8 cellular contexts compared by ENCODE assay signal in the genomic region with DNA sequence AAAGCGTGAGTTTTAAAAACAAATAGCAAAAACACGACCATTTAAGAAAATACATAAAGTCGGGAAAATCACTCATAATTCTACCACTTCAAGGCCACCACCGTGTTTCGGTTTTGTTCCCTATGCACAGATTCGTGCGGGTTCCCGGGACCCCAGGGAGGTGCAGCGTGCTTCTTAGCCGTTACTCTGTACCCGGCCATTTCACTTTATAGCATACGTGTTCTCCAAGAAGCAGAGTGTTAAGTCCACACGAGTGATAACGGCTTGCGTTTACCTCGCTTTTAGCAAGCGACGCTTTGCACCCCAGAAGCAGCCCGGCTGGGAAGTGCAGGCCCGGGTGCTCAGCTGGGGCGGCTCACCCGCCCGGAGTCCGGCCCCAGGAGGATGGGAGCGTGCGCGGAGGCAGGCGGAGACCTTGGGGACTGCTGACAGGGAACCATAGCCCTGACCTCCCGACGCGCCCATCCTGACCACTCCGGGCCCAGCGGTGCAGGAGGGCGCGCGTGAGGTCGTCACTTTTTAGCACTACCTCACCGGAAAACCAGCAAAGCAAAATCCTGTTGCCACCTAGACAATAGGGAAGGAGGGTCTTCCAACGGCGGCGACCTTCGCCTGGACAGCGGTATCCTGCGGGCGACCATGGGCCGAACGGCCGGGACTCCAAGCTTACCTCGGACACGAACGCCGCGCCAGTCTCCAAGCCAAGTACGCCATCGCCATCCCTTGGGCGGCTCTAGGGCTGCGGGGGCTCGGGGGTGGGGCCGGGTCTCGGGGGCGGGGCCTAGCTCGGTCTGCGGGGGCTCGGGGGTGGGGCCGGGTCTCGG. TPM values are rescaled to one million over a fixed set of nuclear protein-coding genes. Genes with fewer than 3 reads are reported as not detected.
DNase-seq lines count a peak whose midpoint lies in the region; ATAC-seq and TF ChIP-seq lines count a peak whose summit lies in the region.

A gene with protein sequence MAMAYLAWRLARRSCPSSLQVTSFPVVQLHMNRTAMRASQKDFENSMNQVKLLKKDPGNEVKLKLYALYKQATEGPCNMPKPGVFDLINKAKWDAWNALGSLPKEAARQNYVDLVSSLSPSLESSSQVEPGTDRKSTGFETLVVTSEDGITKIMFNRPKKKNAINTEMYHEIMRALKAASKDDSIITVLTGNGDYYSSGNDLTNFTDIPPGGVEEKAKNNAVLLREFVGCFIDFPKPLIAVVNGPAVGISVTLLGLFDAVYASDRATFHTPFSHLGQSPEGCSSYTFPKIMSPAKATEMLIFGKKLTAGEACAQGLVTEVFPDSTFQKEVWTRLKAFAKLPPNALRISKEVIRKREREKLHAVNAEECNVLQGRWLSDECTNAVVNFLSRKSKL (minus strand): TSS at position 735 of the 824 bp plus-strand sequence. CDS start 15 bp downstream, at position 720.

- H3K27me3 Mint-ChIP-seq in endodermal cell (ENCODE audit: insufficient read depth): peaks cover 5% of the 10 kb centered on the region

- peaks cover 33% of the 10 kb centered on the region for H3K9me3 ChIP-seq in endodermal cell (ENCODE audit: control insufficient read depth, low read length)
- no peaks in the 10 kb centered on the region for H3K9me3 ChIP-seq in mesenchymal stem cell (ENCODE audit: control insufficient read depth, low read length)

- H3K27ac Mint-ChIP-seq in endodermal cell: peak within 1 kb of the TSS; percentile 95

- H2BK15ac ChIP-seq in mesenchymal stem cell (ENCODE audit: low read depth, poor library complexity, severe bottlenecking): peak within 1 kb of the TSS; percentile 75

- 0% methylated on average over 25 to 66 of the region's 66 CpGs for WGBS in endodermal cell (ENCODE audit: insufficient coverage in 1 of 2, insufficient read length in 1 of 2), 2 experiments
- WGBS in mesenchymal stem cell: 1% methylated on average over 62 of the region's 66 CpGs

- peak within 1 kb of the TSS; percentile 68 to 94 for H3K18ac ChIP-seq in mesenchymal stem cell (ENCODE audit: low read depth in 1 of 2, low read length in 2 of 2)

- H3K4me3 Mint-ChIP-seq in endodermal cell: peak within 1 kb of the TSS; percentile 84

- no peak for TF ChIP-seq CTCF in 22Rv1 (IDR thresholded peaks at IDR 0.05)
- TF ChIP-seq CTCF in endodermal cell (conservative IDR thresholded peaks at IDR 0.05): no peak

- no peak within 1 kb of the TSS for H2AK5ac ChIP-seq in mesenchymal stem cell (ENCODE audit: low read length, severe bottlenecking)

- no peaks in the 10 kb centered on the region for H3K27me3 ChIP-seq in endodermal cell (ENCODE audit: control insufficient read depth, insufficient read depth, low read length, poor library complexity, severe bottlenecking)
- H3K27me3 ChIP-seq in mesenchymal stem cell (ENCODE audit: control insufficient read depth in 1 of 2, insufficient read depth in 1 of 2, low read length in 2 of 2): no peaks in the 10 kb centered on the region

- H3K4me1 ChIP-seq in endodermal cell (ENCODE audit: control insufficient read depth, insufficient read depth, low read length) (no peaks in the 10 kb centered on the region), mesenchymal stem cell (ENCODE audit: control insufficient read depth, insufficient read depth, low read depth, low read length) (peaks cover 5% of the 10 kb centered on the region)

- peaks cover 29% of the 10 kb centered on the region for H3K36me3 Mint-ChIP-seq in endodermal cell (ENCODE audit: low read depth)

- peaks cover 16% of the 10 kb centered on the region for H3K79me1 ChIP-seq in mesenchymal stem cell (replicated peaks; ENCODE audit: low read length, poor library complexity, severe bottlenecking)

- H3K4me3 ChIP-seq in endodermal cell (ENCODE audit: low read length) (peak within 1 kb of the TSS; percentile 92), mesenchymal stem cell (ENCODE audit: insufficient read depth in 1 of 2, low read depth in 1 of 2, low read length in 2 of 2) (peak within 1 kb of the TSS; percentile 70 to 99)

- peak within 1 kb of the TSS in 1 of 2 experiments; percentile 29 for H2BK12ac ChIP-seq in mesenchymal stem cell (ENCODE audit: low read length in 2 of 2)

- no peak within 1 kb of the TSS for H2BK120ac ChIP-seq in mesenchymal stem cell (ENCODE audit: low read depth, low read length)

- H3K27ac ChIP-seq in 22Rv1: peak within 1 kb of the TSS; percentile 83
- H3K27ac ChIP-seq in endodermal cell (ENCODE audit: low read depth, low read length): peak within 1 kb of the TSS; percentile 27
- peak within 1 kb of the TSS; percentile 65 for H3K27ac ChIP-seq in mesenchymal stem cell (ENCODE audit: low read length, poor library complexity, severe bottlenecking)

- H3K9ac ChIP-seq in endodermal cell (ENCODE audit: extremely low read depth, low read length, poor library complexity, severe bottlenecking) (peak within 1 kb of the TSS; percentile 62), mesenchymal stem cell (ENCODE audit: low read length) (peak within 1 kb of the TSS; percentile 99)

- H2AFZ ChIP-seq in mesenchymal stem cell (ENCODE audit: low read depth, low read length): peak within 1 kb of the TSS; percentile 33

- H3K9me3 Mint-ChIP-seq in endodermal cell: peaks cover 20% of the 10 kb centered on the region

- H4K8ac ChIP-seq in mesenchymal stem cell (ENCODE audit: low read length): peak within 1 kb of the TSS; percentile 66

- peak within 1 kb of the TSS; percentile 83 for H2BK5ac ChIP-seq in mesenchymal stem cell (ENCODE audit: low read depth, low read length, poor library complexity, severe bottlenecking)

- H3K14ac ChIP-seq in mesenchymal stem cell (ENCODE audit: low read length in 2 of 2): peak within 1 kb of the TSS; percentile 37 to 62

- ATAC-seq in GM18505 (IDR thresholded peaks at IDR 0.05; ENCODE audit: unreplicated experiment) (peak; percentile 46), HG02981 (IDR thresholded peaks at IDR 0.05; ENCODE audit: unreplicated experiment) (peak; percentile 43)

- peaks cover 15% of the 10 kb centered on the region for H3K4me1 Mint-ChIP-seq in endodermal cell

- peak within 1 kb of the TSS; percentile 95 for H3K4me2 ChIP-seq in mesenchymal stem cell (ENCODE audit: low read length, poor library complexity, severe bottlenecking)

- H3K36me3 ChIP-seq in endodermal cell (ENCODE audit: control insufficient read depth, insufficient read depth, low read length): peaks cover 8% of the 10 kb centered on the region
- H3K36me3 ChIP-seq in mesenchymal stem cell (ENCODE audit: control insufficient read depth in 1 of 2, insufficient read depth in 2 of 2, low read depth in 1 of 2, low read length in 2 of 2): peaks cover 11 to 31% of the 10 kb centered on the region in 2 experiments

- peak within 1 kb of the TSS in 1 of 2 experiments; percentile 25 for H3K23ac ChIP-seq in mesenchymal stem cell (ENCODE audit: low read length in 2 of 2)

- TF ChIP-seq POLR2A in GM18505 (IDR thresholded peaks at IDR 0.05; ENCODE audit: borderline replicate concordance, extremely low read depth, insufficient read depth, insufficient read length): peak; percentile 71

- peak within 1 kb of the TSS; percentile 89 for H4K91ac ChIP-seq in mesenchymal stem cell (ENCODE audit: low read length)

- DNase-seq in NCI-H345 treated with DMSO at 0.1 percent for 48 hours (lab: John Stamatoyannopoulos, UW; ENCODE audit: unreplicated experiment) (peak; percentile 19), endodermal cell (no peak), mesenchymal stem cell (peak; percentile 76)
- DNase-seq in activated CD4-positive, alpha-beta T cell treated with anti-CD3 and anti-CD28 coated beads, Interleukin-2, amount 50 U/mL, for 1 hour: peak; percentile 39
- peak; percentile 4 to 7 for DNase-seq in stimulated activated CD8-positive, alpha-beta memory T cell treated with anti-CD3 and anti-CD28 coated beads, Interleukin-2, amount 100 ng/mL, for 1 hour (ENCODE audit: low read depth in 2 of 2)

- peak within 1 kb of the TSS; percentile 9 to 89 for H3K4ac ChIP-seq in mesenchymal stem cell (ENCODE audit: low read depth in 1 of 2, low read length in 2 of 2)

RNA-seq across cellular contexts. Expression of the gene that starts here (rescaled TPM):
- 10 to 100 TPM; 40.4 to 58.2 TPM for total RNA-seq in endodermal cell
- 66.9 TPM for polyA plus RNA-seq in endodermal cell (2013, experiment 1 of 2)
- polyA plus RNA-seq in endodermal cell (2013, experiment 2 of 2): 67.6 TPM
- 93.9 TPM for polyA plus RNA-seq in mesenchymal stem cell (2013, experiment 1 of 2)
- 92.2 TPM for polyA plus RNA-seq in mesenchymal stem cell (2013, experiment 2 of 2)

Comparison
In these comparisons a context has a peak if more than half of its experiments do, and no peak if none do; other contexts are left out.
1. H3K27ac ChIP-seq: peak in every context shown above with its lines; median percentile 83 in 22Rv1; 65 in mesenchymal stem cell; 27 in endodermal cell.